In the genomic region with DNA sequence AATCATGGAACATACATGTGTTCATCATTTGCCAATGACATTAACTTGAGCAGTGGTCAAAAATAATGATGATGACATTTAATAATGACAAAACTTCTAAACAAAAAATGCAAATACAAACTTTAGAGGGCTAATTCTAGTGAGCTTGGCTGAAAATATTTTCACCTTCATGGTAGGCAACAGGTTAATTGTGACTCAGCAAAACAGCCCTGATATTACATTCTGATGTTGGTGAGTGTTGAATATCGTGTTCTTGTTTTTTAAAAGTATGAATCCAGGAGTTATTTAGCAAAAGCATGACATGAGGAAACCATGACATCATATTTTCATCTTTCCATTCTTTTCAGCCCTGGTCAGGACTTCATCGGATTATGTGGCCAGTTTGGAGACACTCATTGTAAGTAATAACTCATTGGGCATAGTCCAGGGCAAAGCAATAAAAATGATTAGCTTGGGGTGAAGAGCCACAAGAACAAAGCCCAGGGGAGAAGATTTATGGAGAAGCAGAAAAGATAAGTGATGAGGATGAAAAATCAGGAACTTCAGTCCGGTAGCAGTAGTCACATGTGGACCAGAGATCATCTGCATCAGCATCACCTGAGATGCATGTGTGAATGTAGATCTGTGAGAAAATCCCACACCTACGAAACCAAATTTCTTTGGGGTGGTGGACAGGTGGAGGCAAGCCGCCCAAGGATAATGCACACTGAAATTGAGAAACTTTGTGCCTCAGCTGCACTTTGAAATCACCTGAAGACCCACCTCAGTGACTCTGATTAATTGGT, we compare ENCODE assay signal across 18 cellular contexts. TPM values are rescaled to one million over a fixed set of nuclear protein-coding genes. Genes with fewer than 3 reads are reported as not detected.
A peak's percentile ranks its signal among the peaks of the same experiment; 100 is the strongest.
DNase-seq lines count a peak whose midpoint lies in the region; ATAC-seq, FAIRE-seq and TF ChIP-seq lines count a peak whose summit lies in the region.
"Had no signal": no experiment of that assay in that cellular context is flagged by ENCODE, and none has a peak within 500 bp of the region (broad histone marks: within the 10 kb centered on the region; RNA-seq: fewer than 3 reads in every experiment).

No MANE protein-coding gene starts in this region.

- no peak overlapping the region for H3K4ac ChIP-seq in IMR-90 (ENCODE audit: low read depth, low read length)

- no peak overlapping the region for H4K5ac ChIP-seq in IMR-90 (ENCODE audit: low read depth, low read length)

- intact Hi-C loops in IMR-90 (cut with micrococcal nuclease) (no loop called here), K562 (cut with micrococcal nuclease) (no loop called here), uterus (cut with DNase I; ENCODE audit: low total_unique reads) (no loop called here)

- H2BK15ac ChIP-seq in IMR-90 (ENCODE audit: low read depth, low read length) = no peak overlapping the region

- no peak overlapping the region for H3K4me3 ChIP-seq in A549
- H3K4me3 ChIP-seq in IMR-90 (ENCODE audit: insufficient read depth, low read depth, low read length) = no peak overlapping the region
- no peak overlapping the region for H3K4me3 ChIP-seq in SK-N-SH (ENCODE audit: low read depth in 2 of 2, low read length in 1 of 2)
- no peak overlapping the region for H3K4me3 ChIP-seq in K562
- H3K4me3 ChIP-seq in uterus = no peak overlapping the region
- H3K4me3 ChIP-seq: GM23338, HAP-1 had no signal

- H4K20me1 ChIP-seq in IMR-90 (ENCODE audit: insufficient read depth, low read length) (no peaks in the 10 kb centered on the region), SK-N-SH (ENCODE audit: insufficient read depth) (no peaks in the 10 kb centered on the region), K562 (replicated peaks; ENCODE audit: control insufficient read depth, insufficient read depth, low read length) (no peaks in the 10 kb centered on the region)

- dilution Hi-C loops in IMR-90 (cut with HindIII; ENCODE audit: low sequenced_read_pairs, unreplicated experiment) = no loop called here

- no peak overlapping the region for H3K23ac ChIP-seq in IMR-90 (ENCODE audit: low read depth, low read length)

- TF ChIP-seq CTCF in A549 (IDR thresholded peaks at IDR 0.05) (no peak), IMR-90 (conservative IDR thresholded peaks at IDR 0.05; ENCODE audit: low read depth, low read length) (no peak), SK-N-SH (IDR thresholded peaks at IDR 0.05) (no peak), K562 (IDR thresholded peaks at IDR 0.05 in 2 of 3, conservative IDR thresholded peaks at IDR 0.05 in 1 of 3; ENCODE audit: insufficient read depth in 2 of 3, low read depth in 1 of 3, low read length in 3 of 3) (no peak), uterus (IDR thresholded peaks at IDR 0.05) (no peak)

- H3K27ac ChIP-seq in A549 (no peak overlapping the region), IMR-90 (ENCODE audit: insufficient read depth, low read length) (no peak overlapping the region), SK-N-SH (ENCODE audit: low read depth in 2 of 2, low read length in 1 of 2) (no peak overlapping the region), K562 (ENCODE audit: extremely low read depth, low read depth, low read length) (no peak overlapping the region), uterus (no peak overlapping the region)

- no TSS peak for BruUV-seq in IMR-90 (replicated peaks; lab: Mats Ljungman, UMichigan)
- no TSS peak for BruUV-seq in K562 (replicated peaks; lab: Mats Ljungman, UMichigan)

- in situ Hi-C loops in IMR-90 (cut with MboI; ENCODE audit: low sequenced_read_pairs) (no loop called here), K562 (cut with MboI) (no loop called here)

- H3K36me3 ChIP-seq in IMR-90 (ENCODE audit: control insufficient read depth, insufficient read depth, low read length) = no peaks in the 10 kb centered on the region
- no peaks in the 10 kb centered on the region for H3K36me3 ChIP-seq in SK-N-SH (replicated peaks in 1 of 2; ENCODE audit: control insufficient read depth in 1 of 2, insufficient read depth in 2 of 2, low read length in 1 of 2)
- H3K36me3 ChIP-seq in K562 (ENCODE audit: control insufficient read depth, insufficient read depth, low read length) = no peaks in the 10 kb centered on the region
- no peaks in the 10 kb centered on the region for H3K36me3 ChIP-seq in uterus
- H3K36me3 ChIP-seq: HAP-1 had no signal

- TF ChIP-seq POLR2A in A549 (IDR thresholded peaks at IDR 0.05; ENCODE audit: low read length) (no peak), IMR-90 (IDR thresholded peaks at IDR 0.05; ENCODE audit: low read depth, low read length) (no peak), K562 (conservative IDR thresholded peaks at IDR 0.05) (no peak), uterus (IDR thresholded peaks at IDR 0.05) (no peak)

- H4K91ac ChIP-seq in IMR-90 (ENCODE audit: insufficient read depth, low read depth, low read length) = no peak overlapping the region

- H4K8ac ChIP-seq in IMR-90 (ENCODE audit: low read depth in 2 of 2, low read length in 2 of 2) = no peak overlapping the region

- no peaks in the 10 kb centered on the region for H3K79me1 ChIP-seq in IMR-90 (ENCODE audit: low read depth in 1 of 2, low read length in 2 of 2)

- no peak overlapping the region for H3K56ac ChIP-seq in IMR-90 (ENCODE audit: extremely low read depth, insufficient read depth, low read length)

- H3K9me1 ChIP-seq in IMR-90 (ENCODE audit: insufficient read depth, low read length) (no peaks in the 10 kb centered on the region), K562 (ENCODE audit: control insufficient read depth, insufficient read depth, low read length) (no peaks in the 10 kb centered on the region)

- H2BK5ac ChIP-seq in IMR-90 (ENCODE audit: low read depth, low read length, poor library complexity, severe bottlenecking) = no peak overlapping the region

- no peak overlapping the region for H2BK120ac ChIP-seq in IMR-90 (ENCODE audit: low read depth, low read length)

- H3K79me2 ChIP-seq in SK-N-SH (ENCODE audit: insufficient read depth) (no peaks in the 10 kb centered on the region), K562 (ENCODE audit: control insufficient read depth, insufficient read depth, low read length) (no peaks in the 10 kb centered on the region)

- H2BK20ac ChIP-seq in IMR-90 (ENCODE audit: low read depth, low read length) = no peak overlapping the region

- no peaks in the 10 kb centered on the region for H3F3A ChIP-seq in SK-N-SH (replicated peaks; ENCODE audit: insufficient read depth)

- CTCF ChIA-PET in A549 (lab: Yijun Ruan, JAX) = no interaction called here
- CTCF ChIA-PET in IMR-90 (lab: Yijun Ruan, JAX) = no interaction called here
- CTCF ChIA-PET in SK-N-SH (lab: Yijun Ruan, JAX) = no interaction called here
- CTCF ChIA-PET in K562 (lab: Yijun Ruan, JAX; ENCODE audit: low intra/inter-chr PET ratio) = interaction anchor here (0.6 kb wide), 1 partner anchor 174 kb away, joined by 3 read pairs; no protein-coding TSS in a partner anchor

- H2AFZ ChIP-seq in IMR-90 (replicated peaks; ENCODE audit: low read length, poor library complexity) (no peak overlapping the region), SK-N-SH (ENCODE audit: low read depth) (0 out of 2 replicates have a peak overlapping the region, but pooled peaks have one; percentile 14), K562 (ENCODE audit: low read depth, low read length) (peak overlapping the region; percentile 71)
- H2AFZ ChIP-seq: GM23338 had no signal

- H3K4me1 ChIP-seq in A549 (no peaks in the 10 kb centered on the region), IMR-90 (ENCODE audit: control insufficient read depth, insufficient read depth, low read length) (no peaks in the 10 kb centered on the region), SK-N-SH (ENCODE audit: control insufficient read depth in 1 of 2, insufficient read depth in 2 of 2, low read depth in 1 of 2, low read length in 1 of 2) (no peaks in the 10 kb centered on the region; a peak in 1 of 4 replicates), K562 (replicated peaks in 1 of 2; ENCODE audit: control insufficient read depth in 2 of 2, insufficient read depth in 2 of 2, low read length in 2 of 2) (peaks cover 17 to 23% of the 10 kb centered on the region in 2 experiments), uterus (no peaks in the 10 kb centered on the region)
- H3K4me1 ChIP-seq: Caco-2, HAP-1 had no signal

- H3K9ac ChIP-seq in IMR-90 (ENCODE audit: low read depth, low read length) (no peak overlapping the region), SK-N-SH (no peak overlapping the region), K562 (ENCODE audit: insufficient read depth in 1 of 2, low read depth in 2 of 2, low read length in 2 of 2) (no peak overlapping the region)

- H3K27me3 ChIP-seq in IMR-90 (ENCODE audit: control insufficient read depth, insufficient read depth, low read length) (peaks cover 2% of the 10 kb centered on the region; the same call in 1 of the 2 replicates), SK-N-SH (ENCODE audit: insufficient read depth) (no peaks in the 10 kb centered on the region), K562 (ENCODE audit: control insufficient read depth in 2 of 2, insufficient read depth in 2 of 2, low read length in 2 of 2) (no peaks in the 10 kb centered on the region), uterus (no peaks in the 10 kb centered on the region)

- WGBS in A549 (ENCODE audit: missing lambda C conversion rate) = 67% methylated on average over 5 of the region's 5 CpGs
- WGBS in IMR-90 (ENCODE audit: extremely low coverage in 2 of 2, insufficient read length in 1 of 2), 2 experiments = no CpG with 5 or more reads among the region's 5 CpGs
- WGBS in SK-N-SH (ENCODE audit: low lambda C conversion rate) = 88% methylated on average over 5 of the region's 5 CpGs
- WGBS in K562 (ENCODE audit: insufficient coverage, low coverage, missing lambda C conversion rate) = 49% methylated on average over 5 of the region's 5 CpGs

- no peak overlapping the region for H3K14ac ChIP-seq in IMR-90 (replicated peaks; ENCODE audit: low read depth, low read length)

- POLR2A ChIA-PET in A549 (lab: Yijun Ruan, JAX) = no interaction called here
- POLR2A ChIA-PET in IMR-90 (lab: Charles Lee; ENCODE audit: unreplicated experiment) = no interaction called here
- POLR2A ChIA-PET in SK-N-SH (lab: Yijun Ruan, JAX) = interaction anchor here (0.6 kb wide), 1 partner anchor 52 kb away, joined by 3 read pairs; no protein-coding TSS in a partner anchor
- POLR2A ChIA-PET in K562 (lab: Yijun Ruan, JAX) = interaction anchor here (0.7 to 4.5 kb wide), 7 partner anchors 9 to 19 kb away, joined by 3 to 30 read pairs (median 4); no protein-coding TSS in a partner anchor

- H3K18ac ChIP-seq in IMR-90 (ENCODE audit: low read depth, low read length) = no peak overlapping the region

- no peaks in the 10 kb centered on the region for H3K9me3 ChIP-seq in A549
- H3K9me3 ChIP-seq in IMR-90 (ENCODE audit: control insufficient read depth, insufficient read depth, low read length) = no peaks in the 10 kb centered on the region
- H3K9me3 ChIP-seq in SK-N-SH = no peaks in the 10 kb centered on the region
- H3K9me3 ChIP-seq in K562 (replicated peaks; ENCODE audit: control insufficient read depth, insufficient read depth, low read depth, low read length) = no peaks in the 10 kb centered on the region
- H3K9me3 ChIP-seq in uterus = no peaks in the 10 kb centered on the region
- H3K9me3 ChIP-seq: Caco-2, HAP-1 had no signal

- no peaks in the 10 kb centered on the region for H3K9me2 ChIP-seq in SK-N-SH

- no peak for DNase-seq in A549 (ENCODE audit: low read depth in 1 of 2, low spot score in 1 of 2)
- DNase-seq in IMR-90 = no peak
- DNase-seq in SK-N-SH = no peak
- no peak for DNase-seq in K562 (ENCODE audit: extremely low read depth in 1 of 4, low spot score in 3 of 4)
- no peak for DNase-seq in uterus
- no peak for DNase-seq in activated naive CD4-positive, alpha-beta T cell (lab: John Stamatoyannopoulos, UW)
- DNase-seq: 8988T; C1 segment of cervical spinal cord; Caco-2; CD4-positive, CD25-positive, alpha-beta regulatory T cell; CD8-positive, alpha-beta T cell; DMS153; DND-41 had no signal

- H2AK5ac ChIP-seq in IMR-90 (ENCODE audit: low read depth, low read length) = no peak overlapping the region

- FAIRE-seq in A549 (lab: Jason Lieb, UNC) (no peak), K562 (lab: Jason Lieb, UNC) (peak; percentile 59)
- FAIRE-seq: G401.6, GM19239 had no signal

- H3K4me2 ChIP-seq in A549 (no peak overlapping the region), IMR-90 (ENCODE audit: low read depth, low read length) (no peak overlapping the region), SK-N-SH (no peak overlapping the region), K562 (ENCODE audit: insufficient read depth, low read length) (no peak overlapping the region)
- H3K4me2 ChIP-seq: GM23338 had no signal

- TF ChIP-seq EP300 in A549 (IDR thresholded peaks at IDR 0.05) (no peak), SK-N-SH (IDR thresholded peaks at IDR 0.05; ENCODE audit: borderline replicate concordance in 1 of 2, low read depth in 1 of 2, low read length in 1 of 2) (no peak), K562 (IDR thresholded peaks at IDR 0.05; ENCODE audit: low read length) (no peak)

- H2AK9ac ChIP-seq in IMR-90 (replicated peaks; ENCODE audit: low read depth, low read length, poor library complexity) = no peak overlapping the region

- no peak for ATAC-seq in A549
- ATAC-seq in IMR-90 (ENCODE audit: low read depth) = no peak
- no peak for ATAC-seq in K562
- no peak for ATAC-seq in GM21390 (IDR thresholded peaks at IDR 0.05; ENCODE audit: unreplicated experiment)
- ATAC-seq: CD8-positive, alpha-beta T cell; GM23338 had no signal

- TF ChIP-seq RAD21 in A549 (conservative IDR thresholded peaks at IDR 0.05 in 1 of 2, IDR thresholded peaks at IDR 0.05 in 1 of 2) (no peak), IMR-90 (IDR thresholded peaks at IDR 0.05; ENCODE audit: low read length) (no peak), SK-N-SH (IDR thresholded peaks at IDR 0.05; ENCODE audit: low read length) (no peak), K562 (CRISPR knock-in tag; conservative IDR thresholded peaks at IDR 0.05 in 1 of 2, IDR thresholded peaks at IDR 0.05 in 1 of 2) (no peak)

RNA-seq across cellular contexts. Expression of a gene that starts 46.8 kb away (rescaled TPM):
- 2.9 and 4.4 TPM in 2 replicates for polyA plus RNA-seq in A549 (2011; rRNA removed)
- polyA plus RNA-seq in A549 (2012; cell fraction: cytosol; rRNA removed) = 1.2 TPM in 2 replicates
- polyA plus RNA-seq in A549 (2012; cell fraction: nucleus; rRNA removed) = 0.35 and 0.55 TPM in 2 replicates
- 2.7 to 3.6 TPM (median 3.0 TPM) in 3 replicates for polyA plus RNA-seq in A549 (2017; fragmentation: RNase III; extraction: RNeasy Plus Mini Kit Qiagen cat#74134 plus additional on column Dnase treatment)
- polyA minus RNA-seq in A549 (2011; rRNA and poly(A)+ RNA removed) = 0.88 and 1.9 TPM in 2 replicates
- 3.0 and 8.1 TPM in 2 replicates for total RNA-seq in IMR-90 (2012; rRNA removed)
- polyA plus RNA-seq in IMR-90 (2012; rRNA removed) = 2.5 and 3.1 TPM in 2 replicates
- 0.49 and 0.69 TPM in 2 replicates for polyA plus RNA-seq in IMR-90 (2012; cell fraction: cytosol; rRNA removed)
- 0.21 and 1.1 TPM in 2 replicates for polyA plus RNA-seq in IMR-90 (2012; cell fraction: nucleus; rRNA removed; ENCODE audit: low replicate concordance)
- 17.3 and 19.3 TPM in 2 replicates for polyA plus RNA-seq in SK-N-SH (2012; rRNA removed)
- polyA plus RNA-seq in SK-N-SH (2012; cell fraction: cytosol; rRNA removed) = 27.9 and 35.2 TPM in 2 replicates
- polyA plus RNA-seq in SK-N-SH (2012; cell fraction: nucleus; rRNA removed) = 4.7 and 9.6 TPM in 2 replicates
- total RNA-seq in K562 (2011; cell fraction: chromatin; rRNA removed; ENCODE audit: low replicate concordance) = 16.3 and 57.4 TPM in 2 replicates
- 14.3 and 18.3 TPM in 2 replicates for total RNA-seq in K562 (2011; cell fraction: nucleolus; rRNA removed)
- 31.1 and 47.5 TPM in 2 replicates for total RNA-seq in K562 (2011; cell fraction: nucleoplasm; rRNA removed)
- 107 and 108 TPM in 2 replicates for total RNA-seq in K562 (2014; rRNA removed)
- 156 and 172 TPM in 2 replicates for total RNA-seq in K562 (2014; rRNA removed; fragmentation: Illumina TruSeq; extraction: Trizol)
- total RNA-seq in K562 (2015; rRNA removed; fragmentation: Illumina TruSeq; extraction: Trizol) = 131 and 138 TPM in 2 replicates
- 115 and 129 TPM in 2 replicates for total RNA-seq in K562 (2021)
- 122 and 173 TPM in 2 replicates for polyA plus RNA-seq in K562 (2011; rRNA removed)
- polyA plus RNA-seq in K562 (2011; cell fraction: cytosol; rRNA removed) = 29.4 and 57.2 TPM in 2 replicates
- polyA plus RNA-seq in K562 (2011; cell fraction: nucleus; rRNA removed) = 17.3 and 27.3 TPM in 2 replicates
- 79.6 and 100 TPM in 2 replicates for polyA plus RNA-seq in K562 (2012)
- 117 and 140 TPM in 2 replicates for polyA plus RNA-seq in K562 (2014; fragmentation: Illumina TruSeq; extraction: Trizol)
- 10 to 100 TPM; 59.0 to 65.4 TPM for polyA plus RNA-seq in K562 (2014; fragmentation: Nextera tagmentation; extraction: Ambion mirVana)
- polyA plus RNA-seq in K562 (2014; rRNA removed) = 77.1 and 86.2 TPM in 2 replicates
- 205 and 212 TPM in 2 replicates for polyA minus RNA-seq in K562 (2011; rRNA and poly(A)+ RNA removed)
- polyA minus RNA-seq in K562 (2011; cell fraction: cytosol; rRNA and poly(A)+ RNA removed) = 96.1 and 101 TPM in 2 replicates
- polyA minus RNA-seq in K562 (2011; cell fraction: nucleus; rRNA and poly(A)+ RNA removed) = 19.3 and 36.1 TPM in 2 replicates
- total RNA-seq in uterus = 10 to 100 TPM; 17.5 to 30.5 (median 22.9) TPM

Comparison
In these comparisons a context has a peak if more than half of its experiments do, and no peak if none do; other contexts are left out.
1. POLR2A ChIA-PET loops: an anchor here in SK-N-SH (0.6 kb wide) and K562 (0.7 to 4.5 kb wide); none called in A549 and IMR-90.